Comparison of ENCODE assay signal across 15 cellular contexts in genomic region chr11:15341587-15341986, GRCh38.
DNase-seq lines count a peak whose midpoint lies in the region; ATAC-seq and TF ChIP-seq lines count a peak whose summit lies in the region.
"Had no signal": no experiment of that assay in that cellular context is flagged by ENCODE, and none has a peak within 500 bp of the region (broad histone marks: within the 10 kb centered on the region; RNA-seq: fewer than 3 reads in every experiment).

No MANE protein-coding gene starts in this region.

- no peak overlapping the region for H4K5ac ChIP-seq in mesendoderm (ENCODE audit: low read length)

- H3K36me3 ChIP-seq in A673 (ENCODE audit: insufficient read depth, low read length, poor library complexity, severe bottlenecking) (no peaks in the 10 kb centered on the region), HEK293 (ENCODE audit: control insufficient read depth in 2 of 2, insufficient read depth in 1 of 2, low read length in 2 of 2) (no peaks in the 10 kb centered on the region), mesendoderm (ENCODE audit: control insufficient read depth, insufficient read depth, low read length) (no peaks in the 10 kb centered on the region)
- H3K36me3 ChIP-seq: BLaER1 treated with 17β-estradiol and CSF1 and Interleukin-3, amounts not matched to agents 10 nM and 100 nM had no signal

- H3K23ac ChIP-seq in mesendoderm (ENCODE audit: low read length): no peak overlapping the region

- H3K9me3 ChIP-seq in A673 (ENCODE audit: low read depth, low read length, poor library complexity, severe bottlenecking): peaks cover 4% of the 10 kb centered on the region
- H3K9me3 ChIP-seq in HEK293 (ENCODE audit: control insufficient read depth, insufficient read depth, low read depth, low read length): no peaks in the 10 kb centered on the region
- H3K9me3 ChIP-seq: Caco-2 had no signal

- TF ChIP-seq CTCF in A673 (conservative IDR thresholded peaks at IDR 0.05; ENCODE audit: low read depth, low read length) (no peak), HEK293 (tag by site-specific recombination; IDR thresholded peaks at IDR 0.05) (no peak)

- DNase-seq in A673 (ENCODE audit: low spot score): peak; percentile 64
- DNase-seq in NCI-H748 (lab: John Stamatoyannopoulos, UW; ENCODE audit: unreplicated experiment): peak; percentile 58
- peak; percentile 83 for DNase-seq in mesendoderm
- DNase-seq in NCI-H774 (lab: John Stamatoyannopoulos, UW): no peak
- DNase-seq in NCI-H446 (lab: John Stamatoyannopoulos, UW): no peak
- DNase-seq: 8988T; Caco-2; CD4-positive, CD25-positive, alpha-beta regulatory T cell; CD8-positive, alpha-beta memory T cell; GOT3; H9 had no signal

- no peaks in the 10 kb centered on the region for H3K27me3 ChIP-seq in A673 (replicated peaks; ENCODE audit: insufficient read depth, low read depth, low read length, poor library complexity)
- H3K27me3 ChIP-seq in mesendoderm (ENCODE audit: insufficient read depth, low read length, poor library complexity): no peaks in the 10 kb centered on the region
- H3K27me3 ChIP-seq: BLaER1 treated with 17β-estradiol and CSF1 and Interleukin-3, amounts not matched to agents 10 nM and 100 nM had no signal

- CTCF ChIA-PET in A673 (lab: Charles Lee): no interaction called here
- CTCF ChIA-PET in HEK293 (lab: Yijun Ruan, JAX): interaction anchor here (0.7 kb wide), 2 partner anchors 405 to 522 kb away, joined by 3 to 4 read pairs; no protein-coding TSS in a partner anchor

- no peak overlapping the region for H3K9ac ChIP-seq in mesendoderm (ENCODE audit: low read length)
- H3K9ac ChIP-seq: BLaER1 treated with 17β-estradiol and CSF1 and Interleukin-3, amounts not matched to agents 10 nM and 100 nM had no signal

- H3K4me3 ChIP-seq in A673 (ENCODE audit: low read depth, low read length, poor library complexity, severe bottlenecking) (no peak overlapping the region), HEK293 (ENCODE audit: low read depth, low read length) (no peak overlapping the region), mesendoderm (ENCODE audit: low read length) (no peak overlapping the region)
- H3K4me3 ChIP-seq: BLaER1 treated with 17β-estradiol and CSF1 and Interleukin-3, amounts not matched to agents 10 nM and 100 nM had no signal

- H3K4me2 ChIP-seq in mesendoderm (ENCODE audit: low read length): no peak overlapping the region
- H3K4me2 ChIP-seq: BLaER1 treated with 17β-estradiol and CSF1 and Interleukin-3, amounts not matched to agents 10 nM and 100 nM had no signal

- no peaks in the 10 kb centered on the region for H3K79me2 ChIP-seq in mesendoderm (ENCODE audit: control insufficient read depth, insufficient read depth, low read length)

- ATAC-seq in GM19397 (IDR thresholded peaks at IDR 0.05; ENCODE audit: unreplicated experiment) (no peak), GM21381 (IDR thresholded peaks at IDR 0.05; ENCODE audit: unreplicated experiment) (no peak)

- no peak overlapping the region for H2BK15ac ChIP-seq in mesendoderm (replicated peaks; ENCODE audit: low read depth)

- H3K27ac ChIP-seq in A673 (ENCODE audit: low read depth, low read length, poor library complexity, severe bottlenecking) (no peak overlapping the region), HEK293 (ENCODE audit: extremely low read depth, low read depth, low read length) (no peak overlapping the region), mesendoderm (ENCODE audit: low read depth, low read length) (no peak overlapping the region)
- H3K27ac ChIP-seq: BLaER1 treated with 17β-estradiol and CSF1 and Interleukin-3, amounts not matched to agents 10 nM and 100 nM had no signal

- H2BK120ac ChIP-seq in mesendoderm (ENCODE audit: low read depth, low read length): peak overlapping the region; percentile 96

- no peaks in the 10 kb centered on the region for H3K79me1 ChIP-seq in mesendoderm (ENCODE audit: low read length)

- H3K18ac ChIP-seq in mesendoderm (ENCODE audit: low read length): no peak overlapping the region

- peak overlapping the region; percentile 36 for H3K4ac ChIP-seq in mesendoderm (ENCODE audit: low read depth, low read length)

- no peak overlapping the region for H2AK5ac ChIP-seq in mesendoderm (ENCODE audit: low read length)

- BruUV-seq in A673 (replicated peaks; lab: Mats Ljungman, UMichigan): no TSS peak

- intact Hi-C loops in A673 (cut with micrococcal nuclease; ENCODE audit: unreplicated experiment): no loop called here

- no peak overlapping the region for H3K56ac ChIP-seq in mesendoderm (ENCODE audit: low read length)

- WGBS in mesendoderm (ENCODE audit: extremely low coverage, insufficient coverage, low lambda C conversion rate): no CpG with 5 or more reads among the region's 1 CpG

- H2BK5ac ChIP-seq in mesendoderm (ENCODE audit: low read length): no peak overlapping the region

- H3K4me1 ChIP-seq in A673 (ENCODE audit: insufficient read depth, low read length, poor library complexity, severe bottlenecking) (peaks cover 18% of the 10 kb centered on the region), HEK293 (ENCODE audit: control insufficient read depth, insufficient read depth, low read length) (no peaks in the 10 kb centered on the region), mesendoderm (ENCODE audit: control insufficient read depth, low read depth, low read length) (peaks cover 6% of the 10 kb centered on the region)
- H3K4me1 ChIP-seq: BLaER1 treated with 17β-estradiol and CSF1 and Interleukin-3, amounts not matched to agents 10 nM and 100 nM; Caco-2 had no signal

- POLR2A ChIA-PET in A673 (lab: Charles Lee; ENCODE audit: low non-redundant PET) (no interaction called here), HEK293 (lab: Yijun Ruan, JAX) (no interaction called here)

- H4K8ac ChIP-seq in mesendoderm (ENCODE audit: low read depth, low read length): no peak overlapping the region

TF ChIP-seq in HEK293, 187 proteins besides CTCF, POLR2A, EP300 and RAD21:
- TF ChIP-seq ZNF202 (tag by site-specific recombination; IDR thresholded peaks at IDR 0.05; ENCODE audit: borderline replicate concordance) (no peak), ZNF274 (IDR thresholded peaks at IDR 0.05; ENCODE audit: low read length) (no peak), ZNF274 (tag by site-specific recombination; IDR thresholded peaks at IDR 0.05; ENCODE audit: borderline replicate concordance) (no peak), TCF7L2 (IDR thresholded peaks at IDR 0.05; ENCODE audit: borderline replicate concordance, low read depth, low read length) (peak; percentile 56; the same call in 1 of the 2 replicates), ZNF398 (tag by site-specific recombination; IDR thresholded peaks at IDR 0.05) (no peak), ZIC2 (tag by site-specific recombination; IDR thresholded peaks at IDR 0.05) (peak; percentile 20; the same call in 1 of the 2 replicates)

Comparison
In these comparisons a context has a peak if more than half of its experiments do, and no peak if none do; other contexts are left out.
1. DNase-seq: peak in A673 (single experiment), NCI-H748 (single experiment) and mesendoderm (single experiment); none in NCI-H774 (single experiment) and NCI-H446 (0 of 2).